In genomic region chr10:132910901-132911711, GRCh38 we compare ENCODE assay signal across 2 cellular contexts.
TF ChIP-seq lines count a peak whose summit lies in the region.

No MANE protein-coding gene starts in this region.

TF ChIP-seq in GM23338, 12 proteins besides CTCF, POLR2A, EP300 and RAD21:
- no peak for TF ChIP-seq ZNF462 (CRISPR knock-in tag; IDR thresholded peaks at IDR 0.05)
- TF ChIP-seq ZNF114 (CRISPR knock-in tag; IDR thresholded peaks at IDR 0.05), result no peak
- TF ChIP-seq ETS1 (IDR thresholded peaks at IDR 0.05), result no peak
- no peak for TF ChIP-seq CREB1 (CRISPR knock-in tag; IDR thresholded peaks at IDR 0.05; ENCODE audit: low read depth)
- no peak for TF ChIP-seq EZH2phosphoT487 (IDR thresholded peaks at IDR 0.05; ENCODE audit: unreplicated experiment)
TF ChIP-seq in GM23338: peak in this region for 0.

TF ChIP-seq in H1, 55 proteins besides CTCF, POLR2A, EP300 and RAD21:
- TF ChIP-seq NANOG (IDR thresholded peaks at IDR 0.05; ENCODE audit: insufficient read depth, low read depth, low read length, poor library complexity, severe bottlenecking), result no peak
- TF ChIP-seq POLR2AphosphoS5 (IDR thresholded peaks at IDR 0.05; ENCODE audit: low read depth, low read length), result no peak
- TF ChIP-seq JUN (IDR thresholded peaks at IDR 0.05; ENCODE audit: low read depth, low read length), result no peak
- TF ChIP-seq KDM5A (IDR thresholded peaks at IDR 0.05; ENCODE audit: low read length), result no peak
- no peak for TF ChIP-seq SP1 (IDR thresholded peaks at IDR 0.05; ENCODE audit: low read depth, low read length)
- TF ChIP-seq TAF1 (IDR thresholded peaks at IDR 0.05; ENCODE audit: low read depth, low read length), result no peak
- no peak for TF ChIP-seq KDM4A (IDR thresholded peaks at IDR 0.05; ENCODE audit: low read depth, low read length, severe bottlenecking)
- no peak for TF ChIP-seq CBX8 (IDR thresholded peaks at IDR 0.05; ENCODE audit: borderline replicate concordance, low read depth, low read length)
- no peak for TF ChIP-seq GABPA (IDR thresholded peaks at IDR 0.05; ENCODE audit: borderline replicate concordance, insufficient read depth, low read length)
- TF ChIP-seq CHD7 (IDR thresholded peaks at IDR 0.05; ENCODE audit: insufficient replicate concordance, low read length), result no peak
- no peak for TF ChIP-seq PHF8 (conservative IDR thresholded peaks at IDR 0.05; ENCODE audit: low read depth, low read length)
- TF ChIP-seq KDM1A (IDR thresholded peaks at IDR 0.05; ENCODE audit: borderline replicate concordance, low read length), result no peak
- no peak for TF ChIP-seq MAFK (IDR thresholded peaks at IDR 0.05; ENCODE audit: low read depth, low read length)
- no peak for TF ChIP-seq HDAC2 (IDR thresholded peaks at IDR 0.05; ENCODE audit: borderline replicate concordance in 1 of 2, low read depth in 2 of 2, low read length in 2 of 2)
- TF ChIP-seq EGR1 (IDR thresholded peaks at IDR 0.05; ENCODE audit: borderline replicate concordance, low read depth, low read length), result no peak
- no peak for TF ChIP-seq USF2 (IDR thresholded peaks at IDR 0.05; ENCODE audit: low read length)
- no peak for TF ChIP-seq BRCA1 (IDR thresholded peaks at IDR 0.05; ENCODE audit: low read depth, low read length)
